27 cellular contexts compared by ENCODE assay signal in the genomic region with DNA sequence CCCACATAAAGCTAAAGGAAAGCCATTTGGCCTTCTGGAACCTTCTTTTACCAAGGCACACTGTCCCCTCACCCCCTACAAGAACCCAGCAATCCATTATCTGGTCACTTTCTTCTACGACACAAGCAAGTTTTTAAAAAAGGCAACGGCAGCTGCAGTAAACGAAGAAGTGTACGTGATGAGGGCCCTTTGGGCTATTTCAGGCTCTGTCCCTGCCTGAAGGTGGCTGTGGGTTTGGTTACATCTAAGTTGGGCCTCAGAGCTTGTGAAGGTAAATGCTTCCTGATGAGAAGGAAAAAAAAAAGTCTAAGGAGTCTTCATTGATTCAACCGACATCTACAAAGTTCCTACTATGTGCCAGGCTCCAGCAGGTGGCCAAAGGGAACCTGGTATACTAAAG.
"Had no signal": no experiment of that assay in that cellular context is flagged by ENCODE, and none has a peak within 500 bp of the region (broad histone marks: within the 10 kb centered on the region; RNA-seq: fewer than 3 reads in every experiment).

No MANE protein-coding gene starts in this region.

- H3K4me3 Mint-ChIP-seq: activated CD4-positive, alpha-beta memory T cell treated with anti-CD3 and anti-CD28 coated beads, Interleukin-2, amount 10 ng/mL, durations not matched to agents 7 days and 5 days; activated naive CD4-positive, alpha-beta T cell treated with anti-CD3 and anti-CD28 coated beads, Interleukin-2, amount 50 U/mL, for 24 hours; activated naive CD8-positive, alpha-beta T cell treated with anti-CD3 and anti-CD28 coated beads, Interleukin-2, amount 10 ng/mL, durations not matched to agents 7 days and 5 days; activated T-cell treated with anti-CD3 and anti-CD28 coated beads, Interleukin-2, amount 50 U/mL, for 24 hours; T-helper 1 cell treated with Interleukin-12 subunit alpha and Interleukin-12 subunit beta and Interleukin-4 antibody, amounts not matched to agents 30 μg/mL and 1 μg/mL, for 36 hours; T-helper 2 cell treated with Interferon-gamma antibody and Interleukin-4, amounts not matched to agents 5 μg/mL and 100 μg/mL, for 36 hours; WTC11 had no signal

- H3K27me3 Mint-ChIP-seq: activated CD4-positive, alpha-beta memory T cell treated with anti-CD3 and anti-CD28 coated beads, Interleukin-2, amount 10 ng/mL, durations not matched to agents 7 days and 5 days; activated naive CD4-positive, alpha-beta T cell treated with anti-CD3 and anti-CD28 coated beads, Interleukin-2, amount 50 U/mL, for 24 hours; activated naive CD8-positive, alpha-beta T cell treated with anti-CD3 and anti-CD28 coated beads, Interleukin-2, amount 10 ng/mL, durations not matched to agents 7 days and 5 days; activated T-cell treated with anti-CD3 and anti-CD28 coated beads, Interleukin-2, amount 50 U/mL, for 24 hours had no signal

- H3K27ac ChIP-seq: ascending aorta had no signal

- DNase-seq: activated CD4-positive, alpha-beta memory T cell treated with anti-CD3 and anti-CD28 coated beads, Interleukin-2, amount 10 ng/mL, durations not matched to agents 7 days and 5 days; activated CD4-positive, alpha-beta T cell treated with anti-CD3 and anti-CD28 coated beads for 4 hours; activated gamma-delta T cell; activated naive CD4-positive, alpha-beta T cell treated with Interleukin-2 at 50 U/mL for 16 hours; activated naive CD8-positive, alpha-beta T cell treated with anti-CD3 and anti-CD28 coated beads, Interleukin-2, amount 10 ng/mL, durations not matched to agents 7 days and 5 days; activated T-cell treated with anti-CD3 and anti-CD28 coated beads, Interleukin-2, amount 50 U/mL, for 24 hours; amygdala; Kasumi-1; KBM-7; MG63; NCI-H1048; NCI-H1105 treated with DMSO at 0.1 percent for 48 hours; NCI-H1436 treated with DMSO at 0.1 percent for 48 hours; NCI-H1694 treated with DMSO at 0.1 percent for 48 hours; NCI-H2029; NCI-H345; NCI-H524 treated with DMSO at 0.1 percent for 48 hours; NK-92 treated with Interleukin-12 subunit alpha and Interleukin-12 subunit beta, amount 100 ng/mL, for 24 hours; OCI-M1; Right ventricle myocardium superior had no signal

- H3K27me3 ChIP-seq: ascending aorta, MG63 had no signal

- ATAC-seq: activated CD4-positive, CD25-positive, alpha-beta regulatory T cell treated with anti-CD3 and anti-CD28 coated beads, Interleukin-2, amount 50 U/mL, for 24 hours; WTC11 had no signal

- H3K27ac Mint-ChIP-seq: activated CD4-positive, alpha-beta memory T cell treated with anti-CD3 and anti-CD28 coated beads, Interleukin-2, amount 10 ng/mL, durations not matched to agents 7 days and 5 days; activated naive CD4-positive, alpha-beta T cell treated with anti-CD3 and anti-CD28 coated beads, Interleukin-2, amount 50 U/mL, for 24 hours; activated naive CD8-positive, alpha-beta T cell treated with anti-CD3 and anti-CD28 coated beads, Interleukin-2, amount 10 ng/mL, durations not matched to agents 7 days and 5 days; activated T-cell treated with anti-CD3 and anti-CD28 coated beads, Interleukin-2, amount 50 U/mL, for 24 hours; activated T-helper 2 cell treated with anti-CD3 and anti-CD28 coated beads, Interferon-gamma antibody, Interleukin-2, Interleukin-4, amounts not matched to agents 10 μg/mL and 5 μg/mL and 100 μg/mL, durations not matched to agents 14 hours and 24 hours and 36 hours; T-helper 1 cell treated with Interleukin-12 subunit alpha and Interleukin-12 subunit beta and Interleukin-4 antibody, amounts not matched to agents 30 μg/mL and 1 μg/mL, for 36 hours; T-helper 2 cell treated with Interferon-gamma antibody and Interleukin-4, amounts not matched to agents 5 μg/mL and 100 μg/mL, for 36 hours; WTC11 had no signal

- H3K9me3 ChIP-seq: MG63 had no signal

- H3K9me3 Mint-ChIP-seq: activated naive CD4-positive, alpha-beta T cell treated with anti-CD3 and anti-CD28 coated beads, Interleukin-2, amount 50 U/mL, for 24 hours; activated T-cell treated with anti-CD3 and anti-CD28 coated beads, Interleukin-2, amount 50 U/mL, for 24 hours; activated T-helper 2 cell treated with anti-CD3 and anti-CD28 coated beads, Interferon-gamma antibody, Interleukin-2, Interleukin-4, amounts not matched to agents 10 μg/mL and 5 μg/mL and 100 μg/mL, durations not matched to agents 14 hours and 24 hours and 36 hours; T-helper 1 cell treated with Interleukin-12 subunit alpha and Interleukin-12 subunit beta and Interleukin-4 antibody, amounts not matched to agents 30 μg/mL and 1 μg/mL, for 36 hours; T-helper 2 cell treated with Interferon-gamma antibody and Interleukin-4, amounts not matched to agents 5 μg/mL and 100 μg/mL, for 36 hours had no signal

- H3K4me3 ChIP-seq: ascending aorta, MG63 had no signal

- H3K36me3 ChIP-seq: ascending aorta had no signal
